In genomic region chr9:28396058-28396457, GRCh38 we compare ENCODE assay signal across 4 cellular contexts.
"Had no signal": no experiment of that assay in that cellular context is flagged by ENCODE, and none has a peak within 500 bp of the region (broad histone marks: within the 10 kb centered on the region; RNA-seq: fewer than 3 reads in every experiment).

No MANE protein-coding gene starts in this region.

- H3K4me3 ChIP-seq: GM23338 had no signal

- DNase-seq: H9, HCEC 1CT, IMR-90 had no signal

- ATAC-seq: GM23338 had no signal
